ENCODE assay signal across 14 cellular contexts in genomic region chr5:150429410-150429873, GRCh38. TPM values are rescaled to one million over a fixed set of nuclear protein-coding genes. Genes with fewer than 3 reads are reported as not detected.
DNase-seq lines count a peak whose midpoint lies in the region; ATAC-seq and TF ChIP-seq lines count a peak whose summit lies in the region.
"Had no signal": no experiment of that assay in that cellular context is flagged by ENCODE, and none has a peak within 500 bp of the region (broad histone marks: within the 10 kb centered on the region; RNA-seq: fewer than 3 reads in every experiment).

No MANE protein-coding gene starts in this region.

- H3K4me3 ChIP-seq in smooth muscle cell: no peak overlapping the region
- H3K4me3 ChIP-seq: breast epithelium, GM23338, SK-N-MC had no signal

- H3K36me3 ChIP-seq in smooth muscle cell (ENCODE audit: low read depth): no peaks in the 10 kb centered on the region
- H3K36me3 ChIP-seq: breast epithelium had no signal

- WGBS in smooth muscle cell (ENCODE audit: low lambda C conversion rate): 95% methylated on average over 5 of the region's 5 CpGs

- no peaks in the 10 kb centered on the region for H3K79me2 ChIP-seq in smooth muscle cell (ENCODE audit: low read depth)

- H3K27ac ChIP-seq in smooth muscle cell (ENCODE audit: low read depth): no peak overlapping the region
- H3K27ac ChIP-seq: SK-N-MC had no signal

- H3K4me2 ChIP-seq in smooth muscle cell: no peak overlapping the region
- H3K4me2 ChIP-seq: GM23338 had no signal

- no peak overlapping the region for H2AFZ ChIP-seq in smooth muscle cell (ENCODE audit: low read depth)
- H2AFZ ChIP-seq: GM23338 had no signal

- H4K20me1 ChIP-seq in smooth muscle cell (ENCODE audit: low read depth): no peaks in the 10 kb centered on the region

- ATAC-seq in GM18907 (IDR thresholded peaks at IDR 0.05; ENCODE audit: unreplicated experiment): peak; percentile 58
- peak; percentile 78 for ATAC-seq in HG02759 (IDR thresholded peaks at IDR 0.05; ENCODE audit: unreplicated experiment)
- ATAC-seq in GM21381 (IDR thresholded peaks at IDR 0.05; ENCODE audit: unreplicated experiment): no peak
- ATAC-seq: GM23338 had no signal

- H3K9me3 Mint-ChIP-seq in stimulated activated naive CD8-positive, alpha-beta T cell treated with anti-CD3 and anti-CD28 coated beads, Interleukin-15, Interleukin-2, amounts not matched to agents 100 ng/mL and 50 ng/mL, for 24 hours: no peaks in the 10 kb centered on the region
- H3K9me3 Mint-ChIP-seq: GM23338 had no signal

- H3K27me3 Mint-ChIP-seq in stimulated activated naive CD8-positive, alpha-beta T cell treated with anti-CD3 and anti-CD28 coated beads, Interleukin-15, Interleukin-2, amounts not matched to agents 100 ng/mL and 50 ng/mL, for 24 hours: no peaks in the 10 kb centered on the region

- peak overlapping the region; percentile 78 for H3K27ac Mint-ChIP-seq in stimulated activated naive CD8-positive, alpha-beta T cell treated with anti-CD3 and anti-CD28 coated beads, Interleukin-15, Interleukin-2, amounts not matched to agents 100 ng/mL and 50 ng/mL, for 24 hours
- H3K27ac Mint-ChIP-seq: GM23338 had no signal

- H3F3A ChIP-seq in smooth muscle cell (ENCODE audit: low read depth): no peaks in the 10 kb centered on the region

- no peaks in the 10 kb centered on the region for H3K9me3 ChIP-seq in smooth muscle cell (replicated peaks; ENCODE audit: low read depth)
- H3K9me3 ChIP-seq: breast epithelium had no signal

- H3K9ac ChIP-seq in smooth muscle cell (ENCODE audit: low read depth): no peak overlapping the region

- peaks cover 5% of the 10 kb centered on the region for H3K4me1 Mint-ChIP-seq in stimulated activated naive CD8-positive, alpha-beta T cell treated with anti-CD3 and anti-CD28 coated beads, Interleukin-15, Interleukin-2, amounts not matched to agents 100 ng/mL and 50 ng/mL, for 24 hours (ENCODE audit: low read depth)
- H3K4me1 Mint-ChIP-seq: GM23338 had no signal

- H3K36me3 Mint-ChIP-seq in stimulated activated naive CD8-positive, alpha-beta T cell treated with anti-CD3 and anti-CD28 coated beads, Interleukin-15, Interleukin-2, amounts not matched to agents 100 ng/mL and 50 ng/mL, for 24 hours (ENCODE audit: low read depth): no peaks in the 10 kb centered on the region

- DNase-seq in NOMO-1 treated with dmso at 0.1 percent for 144 hours (lab: John Stamatoyannopoulos, UW; ENCODE audit: unreplicated experiment) (peak; percentile 13), smooth muscle cell (lab: John Stamatoyannopoulos, UW; ENCODE audit: unreplicated experiment) (no peak), NCI-H1092 (lab: John Stamatoyannopoulos, UW) (no peak)
- DNase-seq: NCI-H1105; NCI-H446 treated with DMSO at 0.1 percent for 48 hours; stimulated activated CD4-positive, alpha-beta T cell treated with anti-CD3 and anti-CD28 coated beads, Interleukin-2, amount 100 ng/mL, for 24 hours; stimulated activated naive CD4-positive, alpha-beta T cell treated with Interleukin-2 at 50 U/mL for 16 hours had no signal

- TF ChIP-seq CTCF in smooth muscle cell (IDR thresholded peaks at IDR 0.05; ENCODE audit: borderline replicate concordance, insufficient read depth, poor library complexity, severe bottlenecking): no peak

- no peaks in the 10 kb centered on the region for H3K4me1 ChIP-seq in smooth muscle cell (ENCODE audit: low read depth)
- H3K4me1 ChIP-seq: breast epithelium had no signal

- H3K27me3 ChIP-seq in smooth muscle cell (ENCODE audit: low read depth): no peaks in the 10 kb centered on the region
- H3K27me3 ChIP-seq: breast epithelium had no signal

- H3K4me3 Mint-ChIP-seq in stimulated activated naive CD8-positive, alpha-beta T cell treated with anti-CD3 and anti-CD28 coated beads, Interleukin-15, Interleukin-2, amounts not matched to agents 100 ng/mL and 50 ng/mL, for 24 hours: no peak overlapping the region
- H3K4me3 Mint-ChIP-seq: GM23338 had no signal

RNA-seq across cellular contexts. Expression of gene CD74, which starts 16.7 kb away (rescaled TPM):
- total RNA-seq in smooth muscle cell: 0.90 and 2.7 TPM in 2 replicates
- 3.9 and 9.3 TPM in 2 replicates for polyA plus RNA-seq in smooth muscle cell

RNA-seq across cellular contexts. Expression of gene RPS14, which starts 20.1 kb away (rescaled TPM):
- total RNA-seq in smooth muscle cell: 2,252 and 2,349 TPM in 2 replicates
- polyA plus RNA-seq in smooth muscle cell: 1,004 and 1,045 TPM in 2 replicates
